ENCODE assay signal across 15 cellular contexts in genomic region chr9:135136991-135137390, GRCh38. TPM values are rescaled to one million over a fixed set of nuclear protein-coding genes. Genes with fewer than 3 reads are reported as not detected.
DNase-seq lines count a peak whose midpoint lies in the region; ATAC-seq and TF ChIP-seq lines count a peak whose summit lies in the region.
"Had no signal": no experiment of that assay in that cellular context is flagged by ENCODE, and none has a peak within 500 bp of the region (broad histone marks: within the 10 kb centered on the region; RNA-seq: fewer than 3 reads in every experiment).

No MANE protein-coding gene starts in this region.

- no peaks in the 10 kb centered on the region for H3K9me3 Mint-ChIP-seq in activated naive CD4-positive, alpha-beta T cell treated with anti-CD3 and anti-CD28 coated beads, Interleukin-2, amount 50 U/mL, for 72 hours
- H3K9me3 Mint-ChIP-seq in glutamatergic neuron (ENCODE audit: unreplicated experiment) (peaks cover 5% of the 10 kb centered on the region), natural killer cell (no peaks in the 10 kb centered on the region)

- DNase-seq in activated naive CD4-positive, alpha-beta T cell treated with anti-CD3 and anti-CD28 coated beads, Interleukin-2, amount 50 U/mL, for 72 hours (ENCODE audit: low spot score in 2 of 2), result no peak
- DNase-seq in activated naive CD4-positive, alpha-beta T cell treated with Interleukin-2 at 50 U/mL for 16 hours, result no peak
- DNase-seq in WERI-Rb-1 (no peak), glutamatergic neuron (no peak), GM10266 (ENCODE audit: extremely low spot score) (no peak), coronary artery (ENCODE audit: low spot score) (no peak), natural killer cell (no peak)
- DNase-seq: DMS79, MM.1S, NCI-H1105 treated with DMSO at 0.1 percent for 48 hours, NCI-H2029, NCI-H510A, SIG-M5 had no signal

- peak overlapping the region; percentile 96 for H3K27ac ChIP-seq in WERI-Rb-1
- H3K27ac ChIP-seq in skeletal muscle tissue (ENCODE audit: low read depth, low read length), result peak overlapping the region; percentile 47
- H3K27ac ChIP-seq in coronary artery, result no peak overlapping the region

- no peak for TF ChIP-seq CTCF in WERI-Rb-1 (IDR thresholded peaks at IDR 0.05; ENCODE audit: low read depth, low read length)
- TF ChIP-seq CTCF in glutamatergic neuron (IDR thresholded peaks at IDR 0.05; ENCODE audit: partially characterized antibody, unreplicated experiment), result no peak
- TF ChIP-seq CTCF in GM10266 (IDR thresholded peaks at IDR 0.05; ENCODE audit: control insufficient read depth, insufficient read depth, low read depth, missing control alignments), result no peak
- TF ChIP-seq CTCF in coronary artery (IDR thresholded peaks at IDR 0.05), result no peak
- no peak for TF ChIP-seq CTCF in natural killer cell (IDR thresholded peaks at IDR 0.05)

- peaks cover 8% of the 10 kb centered on the region for H3K9me3 ChIP-seq in WERI-Rb-1 (ENCODE audit: severe bottlenecking)
- H3K9me3 ChIP-seq in skeletal muscle tissue (ENCODE audit: control insufficient read depth in 3 of 3, low read length in 3 of 3), result no peaks in the 10 kb centered on the region

- H3K36me3 Mint-ChIP-seq in activated naive CD4-positive, alpha-beta T cell treated with anti-CD3 and anti-CD28 coated beads, Interleukin-2, amount 50 U/mL, for 72 hours, result peaks cover 0 to 6% of the 10 kb centered on the region in 2 donors
- peaks cover 10% of the 10 kb centered on the region for H3K36me3 Mint-ChIP-seq in glutamatergic neuron (ENCODE audit: unreplicated experiment)
- no peaks in the 10 kb centered on the region for H3K36me3 Mint-ChIP-seq in natural killer cell

- H3K27me3 ChIP-seq in WERI-Rb-1 (ENCODE audit: insufficient read depth, low read depth, severe bottlenecking) (no peaks in the 10 kb centered on the region), skeletal muscle tissue (ENCODE audit: control insufficient read depth in 3 of 3, insufficient read depth in 3 of 3, low read length in 3 of 3) (peaks cover 0 to 22% (median 0%) of the 10 kb centered on the region in 3 donors)

- H3K27me3 Mint-ChIP-seq in glutamatergic neuron (ENCODE audit: unreplicated experiment) (peaks cover 10% of the 10 kb centered on the region), natural killer cell (ENCODE audit: low read depth in 2 of 2) (peaks cover 0 to 7% of the 10 kb centered on the region in 2 donors)

- H3K27ac Mint-ChIP-seq in activated naive CD4-positive, alpha-beta T cell treated with anti-CD3 and anti-CD28 coated beads, Interleukin-2, amount 50 U/mL, for 72 hours, result peak overlapping the region; percentile 7 to 10
- peak overlapping the region; percentile 93 for H3K27ac Mint-ChIP-seq in glutamatergic neuron (ENCODE audit: unreplicated experiment)
- no peak overlapping the region for H3K27ac Mint-ChIP-seq in natural killer cell

- H3K4me1 Mint-ChIP-seq in glutamatergic neuron (ENCODE audit: low read depth, unreplicated experiment) (peaks cover 42% of the 10 kb centered on the region), natural killer cell (no peaks in the 10 kb centered on the region)

- peak overlapping the region in 2 of 3 donors; percentile 45 to 50 for H3K9ac ChIP-seq in skeletal muscle tissue (ENCODE audit: low read depth in 1 of 3, low read length in 3 of 3)

- peak overlapping the region; percentile 15 for H3K4me3 ChIP-seq in WERI-Rb-1 (ENCODE audit: low read depth, low read length)
- H3K4me3 ChIP-seq in skeletal muscle tissue (ENCODE audit: low read length in 3 of 3), result no peak overlapping the region
- no peak overlapping the region for H3K4me3 ChIP-seq in coronary artery

- peaks cover 38 to 69% (median 43%) of the 10 kb centered on the region in 3 donors for H3K4me1 ChIP-seq in skeletal muscle tissue (ENCODE audit: control insufficient read depth in 3 of 3, insufficient read depth in 3 of 3, low read length in 3 of 3)

- no peaks in the 10 kb centered on the region for H3K36me3 ChIP-seq in WERI-Rb-1
- H3K36me3 ChIP-seq in skeletal muscle tissue (ENCODE audit: control insufficient read depth in 3 of 3, insufficient read depth in 3 of 3, low read length in 3 of 3), result no peaks in the 10 kb centered on the region

- H3K4me3 Mint-ChIP-seq in glutamatergic neuron (ENCODE audit: unreplicated experiment) (peak overlapping the region; percentile 63), natural killer cell (no peak overlapping the region)

- no peak for ATAC-seq in activated naive CD4-positive, alpha-beta T cell treated with anti-CD3 and anti-CD28 coated beads, Interleukin-2, amount 50 U/mL, for 72 hours
- ATAC-seq in natural killer cell, result no peak
- ATAC-seq: HepG2 had no signal

- intact Hi-C loops in natural killer cell (cut with micrococcal nuclease), result no loop called here

RNA-seq across cellular contexts. Expression of gene OLFM1, which starts 49.5 kb away (rescaled TPM):
- not detected for total RNA-seq in activated naive CD4-positive, alpha-beta T cell treated with anti-CD3 and anti-CD28 coated beads, Interleukin-2, amount 50 U/mL, for 72 hours
- total RNA-seq in glutamatergic neuron (ENCODE audit: unreplicated experiment) (387 TPM), skeletal muscle tissue (2.6 TPM), natural killer cell (under 1 TPM in 1 of 3 donors, not detected in 2; 0.18 TPM)
- total RNA-seq: HepG2 had no signal

Comparison
In these comparisons a context has a peak if more than half of its experiments do, and no peak if none do; other contexts are left out.
1. H3K27ac Mint-ChIP-seq: peak in activated naive CD4-positive, alpha-beta T cell treated with anti-CD3 and anti-CD28 coated beads, Interleukin-2, amount 50 U/mL, for 72 hours (2 of 2) and glutamatergic neuron (single experiment); none in natural killer cell (0 of 2).
2. H3K27ac ChIP-seq: peak in WERI-Rb-1 (single experiment) and skeletal muscle tissue (single experiment); none in coronary artery (0 of 2).
3. RNA of gene OLFM1, which starts 49.5 kb away (total RNA-seq): 387 TPM in glutamatergic neuron (single experiment); 2.6 TPM in skeletal muscle tissue (single experiment), 0.18 TPM in natural killer cell and not detected in activated naive CD4-positive, alpha-beta T cell treated with anti-CD3 and anti-CD28 coated beads, Interleukin-2, amount 50 U/mL, for 72 hours; every median in the first group is over 100 times any median in the second.